10 cellular contexts compared by ENCODE assay signal in the genomic region with DNA sequence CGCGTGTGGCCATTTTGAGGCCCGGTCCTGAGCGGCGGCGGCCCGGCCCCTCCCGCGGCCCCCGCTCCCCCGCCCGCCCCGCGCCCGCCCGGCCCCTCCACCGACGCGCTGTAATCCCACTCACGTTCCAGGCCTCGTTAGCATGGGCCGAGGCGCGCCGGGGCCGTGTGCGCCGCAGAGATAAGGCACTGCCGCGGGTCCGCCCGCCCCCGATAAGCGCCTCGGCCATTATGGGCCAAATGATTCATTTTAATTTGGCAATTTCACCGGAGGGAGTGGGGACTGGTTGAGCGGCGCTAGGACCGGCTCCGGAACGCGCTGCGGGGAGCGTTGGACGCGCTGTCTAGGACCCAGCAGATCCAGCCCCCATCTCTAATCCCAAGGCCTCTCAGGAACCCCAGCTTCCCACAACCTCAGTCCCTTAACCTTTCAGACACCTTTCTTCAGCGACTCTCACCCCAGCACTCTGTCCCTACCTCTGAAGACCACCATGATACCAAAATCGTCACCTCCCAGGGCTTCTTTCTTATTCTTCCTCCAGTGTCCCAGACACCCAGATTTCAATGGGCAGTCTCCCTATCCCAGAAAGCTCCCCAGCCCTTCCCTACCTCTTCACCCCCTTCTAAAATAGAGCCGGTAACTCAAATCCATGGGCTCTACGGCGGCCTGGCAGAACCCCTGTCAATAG. TPM values are rescaled to one million over a fixed set of nuclear protein-coding genes. Genes with fewer than 3 reads are reported as not detected.
DNase-seq lines count a peak whose midpoint lies in the region; ATAC-seq and TF ChIP-seq lines count a peak whose summit lies in the region.
"Had no signal": no experiment of that assay in that cellular context is flagged by ENCODE, and none has a peak within 500 bp of the region (broad histone marks: within the 10 kb centered on the region; RNA-seq: fewer than 3 reads in every experiment).

Gene TAL1, minus strand, starts transcription at position 39 of the 688 bp plus-strand sequence. CDS start 6,337 bp downstream, outside the sequence.

- no peaks in the 10 kb centered on the region for H3K9me3 ChIP-seq in right atrium auricular region

- CTCF ChIA-PET in activated CD4-positive, alpha-beta memory T cell treated with anti-CD3 and anti-CD28 coated beads, Interleukin-2, amount 10 ng/mL, durations not matched to agents 7 days and 5 days (lab: Charles Lee), result interaction anchor here (1.0 to 2.3 kb wide), 3 partner anchors 30 to 205 kb away, joined by 3 to 10 read pairs (median 5); partner anchors contain the start of gene FOXD2

- no peaks in the 10 kb centered on the region for H3K9me3 Mint-ChIP-seq in activated CD4-positive, alpha-beta memory T cell treated with anti-CD3 and anti-CD28 coated beads, Interleukin-2, amount 10 ng/mL, durations not matched to agents 7 days and 5 days

- peaks cover 22 to 45% of the 10 kb centered on the region in 2 donors for H3K27me3 ChIP-seq in right atrium auricular region

- H3K4me3 ChIP-seq in right atrium auricular region, result peak within 1 kb of the TSS; percentile 40 to 48

- no peaks in the 10 kb centered on the region for H3K36me3 ChIP-seq in right atrium auricular region

- peaks cover 4% of the 10 kb centered on the region for H3K36me3 Mint-ChIP-seq in activated CD4-positive, alpha-beta memory T cell treated with anti-CD3 and anti-CD28 coated beads, Interleukin-2, amount 10 ng/mL, durations not matched to agents 7 days and 5 days (ENCODE audit: low read depth)

- H3K4me1 ChIP-seq in right atrium auricular region, result peaks cover 0 to 42% of the 10 kb centered on the region in 2 donors

- DNase-seq in GM10266 (ENCODE audit: extremely low spot score) (peak; percentile 22), right atrium auricular region (ENCODE audit: low spot score) (no peak), pulmonary artery endothelial cell (ENCODE audit: low read depth, low spot score) (no peak), ureter (ENCODE audit: low spot score) (no peak)
- no peak for DNase-seq in activated CD4-positive, alpha-beta memory T cell treated with anti-CD3 and anti-CD28 coated beads, Interleukin-2, amount 10 ng/mL, durations not matched to agents 7 days and 5 days
- no peak for DNase-seq in stimulated activated CD4-positive, alpha-beta T cell treated with anti-CD3 and anti-CD28 coated beads, Interleukin-4, amount 100 ng/mL, for 24 hours
- DNase-seq: NCI-H524 treated with DMSO at 0.1 percent for 48 hours had no signal

- H3K27ac ChIP-seq in right atrium auricular region, result peak within 1 kb of the TSS; percentile 78 to 81
- H3K27ac ChIP-seq: epithelial cell of prostate had no signal

- ATAC-seq in GM18861 (IDR thresholded peaks at IDR 0.05; ENCODE audit: unreplicated experiment) (no peak), HG02970 (IDR thresholded peaks at IDR 0.05; ENCODE audit: low FRiP score, unreplicated experiment) (no peak)

- POLR2A ChIA-PET in activated CD4-positive, alpha-beta memory T cell treated with anti-CD3 and anti-CD28 coated beads, Interleukin-2, amount 10 ng/mL, durations not matched to agents 7 days and 5 days (lab: Charles Lee), result no interaction called here

- H3K27ac Mint-ChIP-seq in activated CD4-positive, alpha-beta memory T cell treated with anti-CD3 and anti-CD28 coated beads, Interleukin-2, amount 10 ng/mL, durations not matched to agents 7 days and 5 days, result peak within 1 kb of the TSS; percentile 52

- TF ChIP-seq CTCF in GM10266 (IDR thresholded peaks at IDR 0.05; ENCODE audit: control insufficient read depth, insufficient read depth, low read depth, missing control alignments), result no peak
- TF ChIP-seq CTCF in right atrium auricular region (IDR thresholded peaks at IDR 0.05), result no peak

- H3K4me1 Mint-ChIP-seq in activated CD4-positive, alpha-beta memory T cell treated with anti-CD3 and anti-CD28 coated beads, Interleukin-2, amount 10 ng/mL, durations not matched to agents 7 days and 5 days, result peaks cover 40% of the 10 kb centered on the region

- peaks cover 80% of the 10 kb centered on the region for H3K27me3 Mint-ChIP-seq in activated CD4-positive, alpha-beta memory T cell treated with anti-CD3 and anti-CD28 coated beads, Interleukin-2, amount 10 ng/mL, durations not matched to agents 7 days and 5 days

- H3K4me3 Mint-ChIP-seq in activated CD4-positive, alpha-beta memory T cell treated with anti-CD3 and anti-CD28 coated beads, Interleukin-2, amount 10 ng/mL, durations not matched to agents 7 days and 5 days, result peak within 1 kb of the TSS; percentile 60

RNA-seq across cellular contexts. Expression of gene TAL1, which starts in this region (rescaled TPM):
- total RNA-seq in activated CD4-positive, alpha-beta memory T cell treated with anti-CD3 and anti-CD28 coated beads, Interleukin-2, amount 10 ng/mL, durations not matched to agents 7 days and 5 days, result not detected
- total RNA-seq in right atrium auricular region (1 to 10 TPM; 3.1 to 4.1 TPM), pulmonary artery endothelial cell (37.9 and 54.0 TPM in 2 replicates), ureter (3.2 TPM)
